In genomic region chr22:41808400-41808799, GRCh38 we compare ENCODE assay signal across 25 cellular contexts.
"Had no signal": no experiment of that assay in that cellular context is flagged by ENCODE, and none has a peak within 500 bp of the region (broad histone marks: within the 10 kb centered on the region; RNA-seq: fewer than 3 reads in every experiment).

No MANE protein-coding gene starts in this region.

- H3K4me3 Mint-ChIP-seq: mesothelial cell of epicardium; nephron; neural progenitor cell; stimulated activated memory B cell treated with anti-CD40 and anti-IgM and Interleukin-4, amounts not matched to agents 10 μg/mL and 1 μg/mL and 100 μg/mL, for 72 hours; stimulated activated naive CD8-positive, alpha-beta T cell treated with anti-CD3 and anti-CD28 coated beads, Interleukin-15, amount 100 ng/mL, for 72 hours had no signal

- H3K27ac Mint-ChIP-seq: mesothelial cell of epicardium; nephron; progenitor cell of endocrine pancreas; stimulated activated memory B cell treated with anti-CD40 and anti-IgM and Interleukin-4, amounts not matched to agents 10 μg/mL and 1 μg/mL and 100 μg/mL, for 72 hours; stimulated activated naive CD8-positive, alpha-beta T cell treated with anti-CD3 and anti-CD28 coated beads, Interleukin-15, amount 100 ng/mL, for 72 hours had no signal

- H3K27me3 ChIP-seq: hepatocyte, left lung, neural progenitor cell, ovary, right atrium auricular region, right lobe of liver, tibial nerve, upper lobe of left lung, vagina had no signal

- H3K4me1 Mint-ChIP-seq: mesothelial cell of epicardium; stimulated activated memory B cell treated with anti-CD40 and anti-IgM and Interleukin-4, amounts not matched to agents 10 μg/mL and 1 μg/mL and 100 μg/mL, for 72 hours had no signal

- DNase-seq: left colon; left lung; mesendoderm; naive B cell; ovary; right lobe of liver; stimulated activated CD4-positive, alpha-beta T cell treated with anti-CD3 and anti-CD28 coated beads, Interleukin-1b, Interleukin-23, amount 100 ng/mL, for 48 hours; stimulated activated CD4-positive, alpha-beta T cell treated with anti-CD3 and anti-CD28 coated beads, Interleukin-2, amount 100 ng/mL, for 48 hours; stimulated activated CD4-positive, alpha-beta T cell treated with anti-CD3 and anti-CD28 coated beads, Interleukin-4, amount 100 ng/mL, for 4 hours; stimulated activated CD8-positive, alpha-beta memory T cell treated with anti-CD3 and anti-CD28 coated beads, Interleukin-4, amount 100 ng/mL, for 48 hours; stimulated activated naive CD4-positive, alpha-beta T cell treated with Interleukin-2 at 50 U/mL for 16 hours; stimulated activated naive CD8-positive, alpha-beta T cell treated with anti-CD3 and anti-CD28 coated beads, Interleukin-15, amount 100 ng/mL, for 72 hours; substantia nigra; upper lobe of left lung had no signal

- H3K4me1 ChIP-seq: left lung, neural progenitor cell, right atrium auricular region, right lobe of liver, tibial nerve, upper lobe of left lung, vagina had no signal

- H3K9ac ChIP-seq: neural progenitor cell had no signal

- H3K4me2 ChIP-seq: hepatocyte, neural progenitor cell, smooth muscle cell had no signal

- ATAC-seq: left colon; left lung; stimulated activated memory B cell treated with anti-CD40 and anti-IgM and Interleukin-4, amounts not matched to agents 10 μg/mL and 1 μg/mL and 100 μg/mL, for 72 hours; stimulated activated naive CD8-positive, alpha-beta T cell treated with anti-CD3 and anti-CD28 coated beads, Interleukin-15, amount 100 ng/mL, for 72 hours had no signal

- H3K36me3 ChIP-seq: neural progenitor cell, ovary, right lobe of liver, vagina had no signal

- H3K27ac ChIP-seq: hepatocyte, left lung, neural progenitor cell, ovary, right atrium auricular region, right lobe of liver, tibial nerve, upper lobe of left lung, vagina had no signal

- H3K9me3 ChIP-seq: left lung, ovary, right atrium auricular region, right lobe of liver, tibial nerve, upper lobe of left lung, vagina had no signal

- H3K27me3 Mint-ChIP-seq: naive B cell; progenitor cell of endocrine pancreas; stimulated activated memory B cell treated with anti-CD40 and anti-IgM and Interleukin-4, amounts not matched to agents 10 μg/mL and 1 μg/mL and 100 μg/mL, for 72 hours; stimulated activated naive CD8-positive, alpha-beta T cell treated with anti-CD3 and anti-CD28 coated beads, Interleukin-15, amount 100 ng/mL, for 72 hours had no signal

- H3K9me3 Mint-ChIP-seq: mesothelial cell of epicardium; naive B cell; nephron; neural progenitor cell; stimulated activated memory B cell treated with anti-CD40 and anti-IgM and Interleukin-4, amounts not matched to agents 10 μg/mL and 1 μg/mL and 100 μg/mL, for 72 hours; stimulated activated naive CD8-positive, alpha-beta T cell treated with anti-CD3 and anti-CD28 coated beads, Interleukin-15, amount 100 ng/mL, for 72 hours had no signal

- H2AFZ ChIP-seq: hepatocyte, neural progenitor cell had no signal

- H3K4me3 ChIP-seq: hepatocyte, left lung, lung, neural progenitor cell, ovary, right atrium auricular region, right lobe of liver, smooth muscle cell, tibial nerve, upper lobe of left lung, vagina had no signal
